8 cellular contexts compared by ENCODE assay signal in the genomic region with DNA sequence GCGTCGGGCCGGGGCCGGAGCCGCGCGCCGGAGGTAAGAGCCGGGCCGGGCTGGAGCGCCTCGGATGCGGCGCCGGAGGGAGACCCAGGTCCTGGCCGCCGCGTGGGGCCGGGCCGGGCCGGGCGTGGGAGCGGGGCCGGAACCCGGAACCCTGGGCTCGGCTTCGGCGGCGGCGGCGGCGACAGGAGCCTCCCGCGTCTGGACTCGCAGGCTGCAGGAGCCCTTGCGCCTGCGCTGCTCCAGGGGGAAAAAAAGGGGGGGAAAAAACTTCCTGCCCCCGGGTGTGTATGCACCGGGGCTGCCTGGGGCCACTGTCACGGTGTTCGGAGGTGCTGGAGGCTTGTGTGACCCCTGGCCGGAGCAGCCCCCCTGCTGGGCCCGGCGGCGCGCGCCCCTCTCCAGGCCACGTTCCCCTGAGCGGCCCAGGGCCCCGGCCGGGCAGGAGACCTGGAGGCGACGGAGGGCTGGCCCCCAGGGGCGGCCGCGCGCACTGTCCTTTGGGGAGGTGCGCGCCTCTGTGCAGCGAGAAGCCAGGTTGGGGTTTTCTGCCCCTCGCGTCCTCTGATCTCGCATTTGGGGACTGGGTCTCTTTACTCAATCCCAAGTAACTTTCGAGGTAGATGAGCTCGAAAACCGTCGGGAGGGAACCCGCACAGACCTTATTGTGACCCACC. TPM values are rescaled to one million over a fixed set of nuclear protein-coding genes. Genes with fewer than 3 reads are reported as not detected.
DNase-seq lines count a peak whose midpoint lies in the region; ATAC-seq and TF ChIP-seq lines count a peak whose summit lies in the region.

No MANE protein-coding gene starts in this region.

- H3K27ac Mint-ChIP-seq in T-helper 17 cell: no peak overlapping the region

- peaks cover 55% of the 10 kb centered on the region for H3K27me3 Mint-ChIP-seq in T-helper 17 cell

- H3K36me3 ChIP-seq in BJ (ENCODE audit: control insufficient read depth, insufficient read depth, low read length): no peaks in the 10 kb centered on the region
- H3K36me3 ChIP-seq in fibroblast of lung (ENCODE audit: control insufficient read depth, insufficient read depth, low read length): no peaks in the 10 kb centered on the region
- H3K36me3 ChIP-seq in neuron (ENCODE audit: insufficient read depth, low read length): no peaks in the 10 kb centered on the region

- H2AFZ ChIP-seq in fibroblast of lung (ENCODE audit: low read length) (peak overlapping the region; percentile 43), neuron (ENCODE audit: low read depth, low read length) (peak overlapping the region; percentile 69)

- POLR2A ChIA-PET in BJ (lab: Charles Lee): interaction anchor here (0.6 kb wide), 1 partner anchor 1564 kb away, joined by 3 read pairs; no protein-coding TSS in a partner anchor

- TF ChIP-seq CTCF in BJ (IDR thresholded peaks at IDR 0.05; ENCODE audit: insufficient read depth, low read depth, low read length): no peak
- TF ChIP-seq CTCF in fibroblast of lung (conservative IDR thresholded peaks at IDR 0.05 in 1 of 2, IDR thresholded peaks at IDR 0.05 in 1 of 2; ENCODE audit: low read depth in 1 of 2, low read length in 2 of 2): no peak

- H4K20me1 ChIP-seq in fibroblast of lung (ENCODE audit: control insufficient read depth, extremely low read depth, insufficient read depth, low read length): no peaks in the 10 kb centered on the region

- peaks cover 5% of the 10 kb centered on the region for H3K36me3 Mint-ChIP-seq in T-helper 17 cell (ENCODE audit: low read depth)

- H3K4me3 ChIP-seq in BJ (ENCODE audit: low read depth, low read length) (peak overlapping the region; percentile 82), fibroblast of lung (replicated peaks in 1 of 4; ENCODE audit: control extremely low read depth in 1 of 4, insufficient read depth in 1 of 4, low read depth in 3 of 4, low read length in 4 of 4) (peak overlapping the region; percentile 55 to 85 (median 71)), neuron (ENCODE audit: low read length) (peak overlapping the region; percentile 56)

- peak overlapping the region; percentile 27 for H3K27ac ChIP-seq in fibroblast of lung (ENCODE audit: insufficient read depth, low read length)

- H3K9ac ChIP-seq in fibroblast of lung (ENCODE audit: insufficient read depth, low read length): peak overlapping the region; percentile 66

- CTCF ChIA-PET in BJ (lab: Yijun Ruan, JAX): no interaction called here

- peaks cover 5% of the 10 kb centered on the region for H3K79me2 ChIP-seq in fibroblast of lung (ENCODE audit: control insufficient read depth, insufficient read depth, low read length)

- H3K4me2 ChIP-seq in fibroblast of lung (ENCODE audit: extremely low read depth, insufficient read depth, low read length): peak overlapping the region; percentile 92

- no peaks in the 10 kb centered on the region for H3K9me3 ChIP-seq in T-helper 17 cell (ENCODE audit: control insufficient read depth, low read length, poor library complexity, severe bottlenecking)
- H3K9me3 ChIP-seq in fibroblast of lung (ENCODE audit: control insufficient read depth, insufficient read depth, low read depth, low read length): no peaks in the 10 kb centered on the region
- H3K9me3 ChIP-seq in neuron (ENCODE audit: low read length): no peaks in the 10 kb centered on the region

- no peak for DNase-seq in BJ (ENCODE audit: low read depth)
- DNase-seq in T-helper 17 cell: no peak
- DNase-seq in fibroblast of lung (ENCODE audit: low read depth in 2 of 2): no peak
- no peak for DNase-seq in DMS79 (lab: John Stamatoyannopoulos, UW)
- DNase-seq in effector CD8-positive, alpha-beta T cell (lab: John Stamatoyannopoulos, UW): no peak

- H3K4me3 Mint-ChIP-seq in T-helper 17 cell: peak overlapping the region; percentile 93

- H3K27me3 ChIP-seq in BJ (ENCODE audit: control insufficient read depth, insufficient read depth, low read length) (no peaks in the 10 kb centered on the region), fibroblast of lung (ENCODE audit: control insufficient read depth, insufficient read depth, low read length) (no peaks in the 10 kb centered on the region), neuron (ENCODE audit: insufficient read depth, low read length) (peaks cover 26% of the 10 kb centered on the region)

- H3K4me1 Mint-ChIP-seq in T-helper 17 cell: peaks cover 15% of the 10 kb centered on the region

- peaks cover 4% of the 10 kb centered on the region for H3K4me1 ChIP-seq in fibroblast of lung (ENCODE audit: control insufficient read depth, extremely low read depth, insufficient read depth, low read length)
- H3K4me1 ChIP-seq in neuron (ENCODE audit: insufficient read depth, low read length): peaks cover 16% of the 10 kb centered on the region

- ATAC-seq in GM18520 (IDR thresholded peaks at IDR 0.05; ENCODE audit: unreplicated experiment) (peak; percentile 5), HG03039 (IDR thresholded peaks at IDR 0.05; ENCODE audit: unreplicated experiment) (peak; percentile 26), T-helper 17 cell (peak; percentile 1)

RNA-seq across cellular contexts. Expression of a gene that starts 0.9 kb away (rescaled TPM):
- 8.1 and 10.0 TPM in 2 replicates for polyA plus RNA-seq in BJ (2011; rRNA removed)
- 7.4 and 8.9 TPM in 2 replicates for polyA minus RNA-seq in BJ (2011; rRNA and poly(A)+ RNA removed)
- total RNA-seq in T-helper 17 cell: 1 to 10 TPM in 1 of 2 donors, under 1 TPM in 1; 0.42 to 1.1 TPM
- 4.9 and 7.9 TPM in 2 replicates for total RNA-seq in fibroblast of lung
- 4.2 and 7.1 TPM in 2 replicates for polyA plus RNA-seq in fibroblast of lung
- polyA plus RNA-seq in fibroblast of lung (2012): 6.0 and 9.4 TPM in 2 replicates
- polyA minus RNA-seq in fibroblast of lung (ENCODE audit: low replicate concordance): 6.0 and 9.9 TPM in 2 replicates
